ENCODE assay signal across 8 cellular contexts in genomic region chr17:57849163-57849873, GRCh38. TPM values are rescaled to one million over a fixed set of nuclear protein-coding genes. Genes with fewer than 3 reads are reported as not detected.
DNase-seq lines count a peak whose midpoint lies in the region; ATAC-seq, FAIRE-seq and TF ChIP-seq lines count a peak whose summit lies in the region.

No MANE protein-coding gene starts in this region.

- H2AK5ac ChIP-seq in mesenchymal stem cell (ENCODE audit: low read length, severe bottlenecking), result peak overlapping the region; percentile 87

- H2BK15ac ChIP-seq in mesenchymal stem cell (ENCODE audit: low read depth, poor library complexity, severe bottlenecking), result no peak overlapping the region

- H2BK12ac ChIP-seq in mesenchymal stem cell (ENCODE audit: low read length in 2 of 2), result peak overlapping the region in 1 of 2 experiments; percentile 73

- ATAC-seq in HG03135 (IDR thresholded peaks at IDR 0.05; ENCODE audit: unreplicated experiment), result peak; percentile 28

- H3K4me2 ChIP-seq in BLaER1 (peak overlapping the region; percentile 97), mesenchymal stem cell (ENCODE audit: low read length, poor library complexity, severe bottlenecking) (peak overlapping the region; percentile 90)

- peaks cover 11% of the 10 kb centered on the region; the same call in 1 of the 2 replicates for H4K20me1 ChIP-seq in BLaER1

- in situ Hi-C loops in astrocyte of the cerebellum (cut with HindIII; ENCODE audit: low sequenced_read_pairs), result no loop called here
- in situ Hi-C loops in KBM-7 (cut with MboI; ENCODE audit: low pct_unique_long_range_greater_than_20kb, low sequenced_read_pairs), result no loop called here

- H3K4me3 ChIP-seq in BLaER1 (peak overlapping the region; percentile 85), astrocyte of the cerebellum (ENCODE audit: low read depth, low read length) (peak overlapping the region; percentile 96), mesenchymal stem cell (ENCODE audit: insufficient read depth in 1 of 2, low read depth in 1 of 2, low read length in 2 of 2) (peak overlapping the region; percentile 93 to 94)

- whole genome bisulfite sequencing in mesenchymal stem cell, result 30% methylated on average over 27 of the region's 27 CpGs

- H3K9ac ChIP-seq in BLaER1, result peak overlapping the region; percentile 87
- H3K9ac ChIP-seq in mesenchymal stem cell (ENCODE audit: low read length), result peak overlapping the region; percentile 95

- H3K18ac ChIP-seq in mesenchymal stem cell (ENCODE audit: low read depth in 1 of 2, low read length in 2 of 2), result peak overlapping the region in 1 of 2 experiments; percentile 89

- H3K4me1 ChIP-seq in BLaER1 (peaks cover 40% of the 10 kb centered on the region), mesenchymal stem cell (ENCODE audit: control insufficient read depth, insufficient read depth, low read depth, low read length) (peaks cover 14% of the 10 kb centered on the region)

- H3K36me3 ChIP-seq in BLaER1 (peaks cover 40% of the 10 kb centered on the region), mesenchymal stem cell (ENCODE audit: control insufficient read depth in 1 of 2, insufficient read depth in 2 of 2, low read depth in 1 of 2, low read length in 2 of 2) (peaks cover 7 to 15% of the 10 kb centered on the region in 2 experiments)

- no peak overlapping the region for H2BK120ac ChIP-seq in mesenchymal stem cell (ENCODE audit: low read depth, low read length)

- H3K9me3 ChIP-seq in BLaER1 (no peaks in the 10 kb centered on the region), mesenchymal stem cell (ENCODE audit: control insufficient read depth, low read length) (no peaks in the 10 kb centered on the region)

- H4K91ac ChIP-seq in mesenchymal stem cell (ENCODE audit: low read length), result no peak overlapping the region

- peak overlapping the region; percentile 94 for H4K8ac ChIP-seq in mesenchymal stem cell (ENCODE audit: low read length)

- DNase-seq in astrocyte of the cerebellum (ENCODE audit: low read depth) (no peak), mesenchymal stem cell (no peak), GM12892 (ENCODE audit: insufficient read length) (no peak), DMS79 treated with DMSO at 0.1 percent for 48 hours (lab: John Stamatoyannopoulos, UW) (no peak), KBM-7 (no peak), HT-29 (ENCODE audit: low spot score) (no peak)

- H2BK5ac ChIP-seq in mesenchymal stem cell (ENCODE audit: low read depth, low read length, poor library complexity, severe bottlenecking), result peak overlapping the region; percentile 15

- peak overlapping the region in 1 of 2 experiments; percentile 86 for H3K4ac ChIP-seq in mesenchymal stem cell (ENCODE audit: low read depth in 1 of 2, low read length in 2 of 2)

- FAIRE-seq in GM12892 (lab: Jason Lieb, UNC), result no peak

- peak overlapping the region; percentile 81 for H2AFZ ChIP-seq in mesenchymal stem cell (ENCODE audit: low read depth, low read length)

- peaks cover 17% of the 10 kb centered on the region for H3K79me1 ChIP-seq in mesenchymal stem cell (replicated peaks; ENCODE audit: low read length, poor library complexity, severe bottlenecking)

- H3K27me3 ChIP-seq in BLaER1 (no peaks in the 10 kb centered on the region), mesenchymal stem cell (ENCODE audit: control insufficient read depth in 1 of 2, insufficient read depth in 1 of 2, low read length in 2 of 2) (no peaks in the 10 kb centered on the region)

- H3K14ac ChIP-seq in mesenchymal stem cell (ENCODE audit: low read length in 2 of 2), result peak overlapping the region in 1 of 2 experiments; percentile 91

- no peak for TF ChIP-seq CTCF in astrocyte of the cerebellum (IDR thresholded peaks at IDR 0.05; ENCODE audit: low read depth, low read length, missing control alignments)

- no peak overlapping the region for H3K23ac ChIP-seq in mesenchymal stem cell (ENCODE audit: low read length in 2 of 2)

- H3K27ac ChIP-seq in BLaER1, result peak overlapping the region; percentile 88
- peak overlapping the region; percentile 72 for H3K27ac ChIP-seq in mesenchymal stem cell (ENCODE audit: low read length, poor library complexity, severe bottlenecking)

- no peak for TF ChIP-seq POLR2A in GM12892 (IDR thresholded peaks at IDR 0.05; ENCODE audit: low read depth, low read length)

RNA-seq across cellular contexts. Expression of gene MRPS23, which starts 0.5 kb away (rescaled TPM):
- 23.0 TPM for polyA plus RNA-seq in mesenchymal stem cell (2013, experiment 1 of 2)
- polyA plus RNA-seq in mesenchymal stem cell (2013, experiment 2 of 2), result 21.0 TPM
- polyA plus RNA-seq in GM12892 (2012; ENCODE audit: missing spikeins), result 83.1 TPM
- 39.9 and 52.7 TPM in 2 replicates for total RNA-seq in HT-29 (2014; rRNA removed; shearing (Covaris generic))
